ENCODE assay signal across 8 cellular contexts in the genomic region with DNA sequence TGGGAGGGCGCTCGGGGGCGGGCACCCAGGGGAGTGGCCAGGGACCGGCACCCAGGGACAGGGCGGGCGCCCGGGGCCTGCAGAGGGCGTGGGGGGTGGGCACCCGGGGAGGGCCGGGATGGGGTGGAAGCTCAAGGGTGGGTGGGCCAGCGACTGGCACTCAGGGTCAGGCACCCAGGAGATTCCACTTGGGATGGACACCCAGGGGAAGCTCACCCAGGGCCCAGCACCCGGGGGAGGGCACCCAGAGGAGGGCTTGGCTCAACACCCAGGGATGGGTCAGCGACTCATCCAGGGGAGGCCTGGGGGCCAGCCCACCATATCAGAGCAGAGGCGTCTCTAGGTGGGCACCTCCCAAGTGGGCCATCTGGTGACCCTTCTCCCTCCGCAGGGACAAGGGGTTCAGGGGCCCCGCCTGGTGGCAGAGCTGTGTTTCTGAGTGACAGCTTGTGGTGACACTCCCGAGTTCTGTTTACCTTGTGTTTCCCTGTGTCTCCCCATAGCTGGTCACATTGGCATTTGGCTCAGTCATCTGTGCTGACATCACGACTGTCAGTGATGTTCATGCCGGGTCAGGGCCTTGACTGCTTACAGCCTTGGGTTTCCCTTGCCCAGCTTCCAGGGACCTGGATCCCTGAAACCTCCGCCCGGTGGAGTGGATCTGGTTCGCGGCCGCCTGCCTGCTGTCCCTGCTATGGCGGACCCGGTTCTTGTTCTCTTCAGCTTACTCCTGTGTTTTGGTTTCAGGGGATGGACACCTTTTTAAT. TPM values are rescaled to one million over a fixed set of nuclear protein-coding genes. Genes with fewer than 3 reads are reported as not detected.
DNase-seq lines count a peak whose midpoint lies in the region; ATAC-seq, FAIRE-seq and TF ChIP-seq lines count a peak whose summit lies in the region.

No MANE protein-coding gene starts in this region.

- no peak for DNase-seq in AG09319 (ENCODE audit: extremely low read depth, low read depth)
- DNase-seq in NCI-H2107 treated with DMSO at 0.1 percent for 48 hours (lab: John Stamatoyannopoulos, UW; ENCODE audit: unreplicated experiment) = peak; percentile 33
- DNase-seq in activated CD8-positive, alpha-beta T cell treated with anti-CD3 and anti-CD28 coated beads, Interleukin-2, amount 10 ng/mL, durations not matched to agents 7 days and 5 days = peak; percentile 69
- DNase-seq in endothelial cell of umbilical vein (ENCODE audit: low read depth, low spot score) = no peak
- peak; percentile 38 for DNase-seq in stimulated activated CD8-positive, alpha-beta memory T cell treated with anti-CD3 and anti-CD28 coated beads, Interleukin-7, amount 100 ng/mL, for 4 hours (ENCODE audit: low read depth in 2 of 2)

- no peak for FAIRE-seq in endothelial cell of umbilical vein (lab: Jason Lieb, UNC)

- H3K4me2 ChIP-seq in endothelial cell of umbilical vein (ENCODE audit: insufficient read depth, low read length) = peak overlapping the region; percentile 60

- ATAC-seq in GM18511 (IDR thresholded peaks at IDR 0.05; ENCODE audit: unreplicated experiment) = peak; percentile 33
- ATAC-seq in HG03025 (IDR thresholded peaks at IDR 0.05; ENCODE audit: low FRiP score, unreplicated experiment) = peak; percentile 13
- peak; percentile 78 for ATAC-seq in activated CD8-positive, alpha-beta T cell treated with anti-CD3 and anti-CD28 coated beads, Interleukin-2, amount 10 ng/mL, durations not matched to agents 7 days and 5 days

- CTCF ChIA-PET in activated CD8-positive, alpha-beta T cell treated with anti-CD3 and anti-CD28 coated beads, Interleukin-2, amount 10 ng/mL, durations not matched to agents 7 days and 5 days (lab: Charles Lee) = interaction anchor here (0.7 to 3.4 kb wide), 29 partner anchors 9 to 404 kb away, joined by 3 to 48 read pairs (median 4); a partner anchor contains a TSS
- CTCF ChIA-PET in endothelial cell of umbilical vein (lab: Charles Lee) = interaction anchor here (0.7 to 4.9 kb wide), 9 partner anchors 15 to 227 kb away, joined by 3 to 43 read pairs (median 4); no protein-coding TSS in a partner anchor

- H3K9me3 ChIP-seq in endothelial cell of umbilical vein (replicated peaks; ENCODE audit: control insufficient read depth, insufficient read depth, low read length) (no peaks in the 10 kb centered on the region), mononuclear cell (ENCODE audit: low read depth, low read length) (no peaks in the 10 kb centered on the region)

- intact Hi-C loops in endothelial cell of umbilical vein (cut with micrococcal nuclease) = loop anchor here (1.0 to 10.0 kb wide), 5 partner anchors 46 to 382 kb away; a partner anchor contains a TSS

- no peaks in the 10 kb centered on the region for H3K9me3 Mint-ChIP-seq in activated CD8-positive, alpha-beta T cell treated with anti-CD3 and anti-CD28 coated beads, Interleukin-2, amount 10 ng/mL, durations not matched to agents 7 days and 5 days (ENCODE audit: insufficient read depth)

- H3K27ac ChIP-seq in endothelial cell of umbilical vein (ENCODE audit: insufficient read depth, low read depth, low read length) = peak overlapping the region; percentile 71

- H3K79me2 ChIP-seq in endothelial cell of umbilical vein (ENCODE audit: control insufficient read depth, insufficient read depth, low read length) = peaks cover 10% of the 10 kb centered on the region

- H3K4me3 Mint-ChIP-seq in activated CD8-positive, alpha-beta T cell treated with anti-CD3 and anti-CD28 coated beads, Interleukin-2, amount 10 ng/mL, durations not matched to agents 7 days and 5 days = peak overlapping the region; percentile 74

- H3K27ac Mint-ChIP-seq in activated CD8-positive, alpha-beta T cell treated with anti-CD3 and anti-CD28 coated beads, Interleukin-2, amount 10 ng/mL, durations not matched to agents 7 days and 5 days = peak overlapping the region; percentile 92

- H4K20me1 ChIP-seq in endothelial cell of umbilical vein (replicated peaks; ENCODE audit: control insufficient read depth, extremely low read depth, insufficient read depth, low read length) = no peaks in the 10 kb centered on the region

- H3K4me1 ChIP-seq in endothelial cell of umbilical vein (ENCODE audit: control insufficient read depth, extremely low read depth, insufficient read depth, low read length) = peaks cover 29% of the 10 kb centered on the region
- H3K4me1 ChIP-seq in mononuclear cell (ENCODE audit: insufficient read depth, low read length) = peaks cover 40% of the 10 kb centered on the region

- H3K4me1 Mint-ChIP-seq in activated CD8-positive, alpha-beta T cell treated with anti-CD3 and anti-CD28 coated beads, Interleukin-2, amount 10 ng/mL, durations not matched to agents 7 days and 5 days (ENCODE audit: low read depth) = peaks cover 41% of the 10 kb centered on the region

- no peak overlapping the region for H2AFZ ChIP-seq in endothelial cell of umbilical vein (ENCODE audit: low read depth, low read length)

- H3K36me3 Mint-ChIP-seq in activated CD8-positive, alpha-beta T cell treated with anti-CD3 and anti-CD28 coated beads, Interleukin-2, amount 10 ng/mL, durations not matched to agents 7 days and 5 days (ENCODE audit: low read depth) = no peaks in the 10 kb centered on the region

- POLR2A ChIA-PET in activated CD8-positive, alpha-beta T cell treated with anti-CD3 and anti-CD28 coated beads, Interleukin-2, amount 10 ng/mL, durations not matched to agents 7 days and 5 days (lab: Charles Lee) = interaction anchor here (0.5 to 3.7 kb wide), 9 partner anchors 9 to 1478 kb away, joined by 3 to 36 read pairs (median 3); a partner anchor contains a TSS
- POLR2A ChIA-PET in endothelial cell of umbilical vein (lab: Charles Lee) = interaction anchor here (0.7 to 1.5 kb wide), 4 partner anchors 23 to 291 kb away, joined by 3 to 4 read pairs (median 3); a partner anchor contains a TSS

- H3K36me3 ChIP-seq in endothelial cell of umbilical vein (ENCODE audit: control insufficient read depth in 2 of 2, extremely low read depth in 1 of 2, insufficient read depth in 2 of 2, low read length in 2 of 2) = no peaks in the 10 kb centered on the region

- peak overlapping the region; percentile 70 for H3K9ac ChIP-seq in endothelial cell of umbilical vein (replicated peaks; ENCODE audit: extremely low read depth, insufficient read depth, low read length)

- no peaks in the 10 kb centered on the region for H3K9me1 ChIP-seq in endothelial cell of umbilical vein (replicated peaks; ENCODE audit: control insufficient read depth, extremely low read depth, insufficient read depth, low read length)

- dilution Hi-C loops in endothelial cell of umbilical vein (cut with MboI; ENCODE audit: extremely low pct_ligation_motif_present, low sequenced_read_pairs) = no loop called here

- H3K27me3 ChIP-seq in endothelial cell of umbilical vein (ENCODE audit: control insufficient read depth in 2 of 2, insufficient read depth in 2 of 2, low read length in 2 of 2) (no peaks in the 10 kb centered on the region), mononuclear cell (ENCODE audit: insufficient read depth, low read length) (no peaks in the 10 kb centered on the region)

- BruUV-seq in endothelial cell of umbilical vein (replicated peaks; lab: Mats Ljungman, UMichigan) = no TSS peak

- H3K4me3 ChIP-seq in endothelial cell of umbilical vein (replicated peaks in 1 of 3; ENCODE audit: insufficient read depth in 1 of 3, low read depth in 1 of 3, low read length in 3 of 3) (peak overlapping the region; percentile 6 to 67 (median 42)), mononuclear cell (ENCODE audit: low read length) (peak overlapping the region; percentile 78)

- TF ChIP-seq POLR2A in endothelial cell of umbilical vein (IDR thresholded peaks at IDR 0.05; ENCODE audit: low read depth, low read length) = no peak

- peak; percentile 26 for TF ChIP-seq CTCF in AG09319 (IDR thresholded peaks at IDR 0.05; ENCODE audit: low read depth, low read length)
- TF ChIP-seq CTCF in endothelial cell of umbilical vein (IDR thresholded peaks at IDR 0.05; ENCODE audit: extremely low read depth in 1 of 2, insufficient read depth in 1 of 2, low read depth in 1 of 2, low read length in 2 of 2) = peak in 1 of 2 donors; percentile 17

- H3K27me3 Mint-ChIP-seq in activated CD8-positive, alpha-beta T cell treated with anti-CD3 and anti-CD28 coated beads, Interleukin-2, amount 10 ng/mL, durations not matched to agents 7 days and 5 days (ENCODE audit: low read depth) = no peaks in the 10 kb centered on the region

RNA-seq across cellular contexts. Expression of a gene that starts 0.7 kb away (rescaled TPM):
- total RNA-seq in activated CD8-positive, alpha-beta T cell treated with anti-CD3 and anti-CD28 coated beads, Interleukin-2, amount 10 ng/mL, durations not matched to agents 7 days and 5 days = 1 to 10 TPM; 7.5 to 8.9 TPM
- total RNA-seq in endothelial cell of umbilical vein (7.7 and 9.9 TPM in 2 replicates), mononuclear cell (4.7 TPM)
- polyA plus RNA-seq in endothelial cell of umbilical vein = 3.4 and 5.6 TPM in 2 replicates
- 3.0 and 3.8 TPM in 2 replicates for polyA plus RNA-seq in endothelial cell of umbilical vein (2011; cell fraction: cytosol; rRNA removed)
- polyA plus RNA-seq in endothelial cell of umbilical vein (2011; cell fraction: nucleus; rRNA removed) = 8.0 and 8.3 TPM in 2 replicates
- polyA plus RNA-seq in endothelial cell of umbilical vein (2012) = 2.3 and 4.0 TPM in 2 replicates
- 5.2 and 5.6 TPM in 2 replicates for polyA minus RNA-seq in endothelial cell of umbilical vein
- 3.1 TPM for polyA minus RNA-seq in endothelial cell of umbilical vein (2011; cell fraction: cytosol; rRNA and poly(A)+ RNA removed)
- polyA minus RNA-seq in endothelial cell of umbilical vein (2011; cell fraction: nucleus; rRNA and poly(A)+ RNA removed) = 6.1 and 8.2 TPM in 2 replicates

RNA-seq across cellular contexts. Expression of a gene that starts 16.6 kb away (rescaled TPM):
- total RNA-seq in activated CD8-positive, alpha-beta T cell treated with anti-CD3 and anti-CD28 coated beads, Interleukin-2, amount 10 ng/mL, durations not matched to agents 7 days and 5 days = 1 to 10 TPM; 4.1 to 4.4 TPM
- total RNA-seq in endothelial cell of umbilical vein = 0.90 and 1.2 TPM in 2 replicates
- 0.58 and 0.75 TPM in 2 replicates for polyA plus RNA-seq in endothelial cell of umbilical vein
- polyA plus RNA-seq in endothelial cell of umbilical vein (2011; cell fraction: cytosol; rRNA removed) = 0.30 and 0.47 TPM in 2 replicates
- polyA plus RNA-seq in endothelial cell of umbilical vein (2011; cell fraction: nucleus; rRNA removed) = 0.66 and 0.72 TPM in 2 replicates
- 0.57 and 0.59 TPM in 2 replicates for polyA plus RNA-seq in endothelial cell of umbilical vein (2012)
- 0.56 and 1.00 TPM in 2 replicates for polyA minus RNA-seq in endothelial cell of umbilical vein
- polyA minus RNA-seq in endothelial cell of umbilical vein (2011; cell fraction: cytosol; rRNA and poly(A)+ RNA removed) = 0.41 TPM
- polyA minus RNA-seq in endothelial cell of umbilical vein (2011; cell fraction: nucleus; rRNA and poly(A)+ RNA removed) = 0.34 and 0.53 TPM in 2 replicates
- 0.84 TPM for total RNA-seq in mononuclear cell

RNA-seq across cellular contexts. Expression of a gene that starts 26.3 kb away (rescaled TPM):
- total RNA-seq in activated CD8-positive, alpha-beta T cell treated with anti-CD3 and anti-CD28 coated beads, Interleukin-2, amount 10 ng/mL, durations not matched to agents 7 days and 5 days = 100 to 1,000 TPM; 339 to 344 TPM
- total RNA-seq in endothelial cell of umbilical vein (237 and 239 TPM in 2 replicates), mononuclear cell (190 TPM)
- polyA plus RNA-seq in endothelial cell of umbilical vein = 742 and 822 TPM in 2 replicates
- polyA plus RNA-seq in endothelial cell of umbilical vein (2011; cell fraction: cytosol; rRNA removed) = 294 and 443 TPM in 2 replicates
- polyA plus RNA-seq in endothelial cell of umbilical vein (2011; cell fraction: nucleus; rRNA removed) = 325 and 344 TPM in 2 replicates
- 161 and 241 TPM in 2 replicates for polyA plus RNA-seq in endothelial cell of umbilical vein (2012)
- polyA minus RNA-seq in endothelial cell of umbilical vein = 140 and 214 TPM in 2 replicates
- 74.7 TPM for polyA minus RNA-seq in endothelial cell of umbilical vein (2011; cell fraction: cytosol; rRNA and poly(A)+ RNA removed)
- 61.4 and 97.7 TPM in 2 replicates for polyA minus RNA-seq in endothelial cell of umbilical vein (2011; cell fraction: nucleus; rRNA and poly(A)+ RNA removed)

RNA-seq across cellular contexts. Expression of a gene that starts 41.5 kb away (rescaled TPM):
- 10 to 100 TPM; 12.3 to 14.4 TPM for total RNA-seq in activated CD8-positive, alpha-beta T cell treated with anti-CD3 and anti-CD28 coated beads, Interleukin-2, amount 10 ng/mL, durations not matched to agents 7 days and 5 days
- total RNA-seq in endothelial cell of umbilical vein (1.5 and 2.9 TPM in 2 replicates), mononuclear cell (26.3 TPM)
- 1.3 and 1.5 TPM in 2 replicates for polyA plus RNA-seq in endothelial cell of umbilical vein
- 1.1 and 1.3 TPM in 2 replicates for polyA plus RNA-seq in endothelial cell of umbilical vein (2011; cell fraction: cytosol; rRNA removed)
- polyA plus RNA-seq in endothelial cell of umbilical vein (2011; cell fraction: nucleus; rRNA removed) = 2.7 and 5.0 TPM in 2 replicates
- polyA plus RNA-seq in endothelial cell of umbilical vein (2012) = 1.2 and 2.3 TPM in 2 replicates
- 1.9 and 3.1 TPM in 2 replicates for polyA minus RNA-seq in endothelial cell of umbilical vein
- polyA minus RNA-seq in endothelial cell of umbilical vein (2011; cell fraction: cytosol; rRNA and poly(A)+ RNA removed) = 7.6 TPM
- polyA minus RNA-seq in endothelial cell of umbilical vein (2011; cell fraction: nucleus; rRNA and poly(A)+ RNA removed) = 4.1 and 4.3 TPM in 2 replicates

RNA-seq across cellular contexts. Expression of a gene that starts 57.3 kb away (rescaled TPM):
- total RNA-seq in activated CD8-positive, alpha-beta T cell treated with anti-CD3 and anti-CD28 coated beads, Interleukin-2, amount 10 ng/mL, durations not matched to agents 7 days and 5 days = 10 to 100 TPM; 51.1 to 60.7 TPM
- total RNA-seq in endothelial cell of umbilical vein = 57.0 and 58.7 TPM in 2 replicates
- 155 and 287 TPM in 2 replicates for polyA plus RNA-seq in endothelial cell of umbilical vein
- 84.5 and 110 TPM in 2 replicates for polyA plus RNA-seq in endothelial cell of umbilical vein (2011; cell fraction: cytosol; rRNA removed)
- polyA plus RNA-seq in endothelial cell of umbilical vein (2011; cell fraction: nucleus; rRNA removed) = 103 and 115 TPM in 2 replicates
- 43.4 and 51.1 TPM in 2 replicates for polyA plus RNA-seq in endothelial cell of umbilical vein (2012)
- polyA minus RNA-seq in endothelial cell of umbilical vein = 35.6 and 46.6 TPM in 2 replicates
- 56.2 TPM for polyA minus RNA-seq in endothelial cell of umbilical vein (2011; cell fraction: cytosol; rRNA and poly(A)+ RNA removed)
- polyA minus RNA-seq in endothelial cell of umbilical vein (2011; cell fraction: nucleus; rRNA and poly(A)+ RNA removed) = 13.6 and 18.8 TPM in 2 replicates
- total RNA-seq in mononuclear cell = 44.4 TPM

Comparison
In these comparisons a context has a peak if more than half of its experiments do, and no peak if none do; other contexts are left out.
1. DNase-seq: peak in NCI-H2107 treated with DMSO at 0.1 percent for 48 hours (single experiment), activated CD8-positive, alpha-beta T cell treated with anti-CD3 and anti-CD28 coated beads, Interleukin-2, amount 10 ng/mL, durations not matched to agents 7 days and 5 days (single experiment) and stimulated activated CD8-positive, alpha-beta memory T cell treated with anti-CD3 and anti-CD28 coated beads, Interleukin-7, amount 100 ng/mL, for 4 hours (2 of 2); none in AG09319 (single experiment) and endothelial cell of umbilical vein (single experiment).
2. ATAC-seq: peak in every context shown above with its lines; median percentile 78 in activated CD8-positive, alpha-beta T cell treated with anti-CD3 and anti-CD28 coated beads, Interleukin-2, amount 10 ng/mL, durations not matched to agents 7 days and 5 days; 33 in GM18511; 13 in HG03025.